In the genomic region with DNA sequence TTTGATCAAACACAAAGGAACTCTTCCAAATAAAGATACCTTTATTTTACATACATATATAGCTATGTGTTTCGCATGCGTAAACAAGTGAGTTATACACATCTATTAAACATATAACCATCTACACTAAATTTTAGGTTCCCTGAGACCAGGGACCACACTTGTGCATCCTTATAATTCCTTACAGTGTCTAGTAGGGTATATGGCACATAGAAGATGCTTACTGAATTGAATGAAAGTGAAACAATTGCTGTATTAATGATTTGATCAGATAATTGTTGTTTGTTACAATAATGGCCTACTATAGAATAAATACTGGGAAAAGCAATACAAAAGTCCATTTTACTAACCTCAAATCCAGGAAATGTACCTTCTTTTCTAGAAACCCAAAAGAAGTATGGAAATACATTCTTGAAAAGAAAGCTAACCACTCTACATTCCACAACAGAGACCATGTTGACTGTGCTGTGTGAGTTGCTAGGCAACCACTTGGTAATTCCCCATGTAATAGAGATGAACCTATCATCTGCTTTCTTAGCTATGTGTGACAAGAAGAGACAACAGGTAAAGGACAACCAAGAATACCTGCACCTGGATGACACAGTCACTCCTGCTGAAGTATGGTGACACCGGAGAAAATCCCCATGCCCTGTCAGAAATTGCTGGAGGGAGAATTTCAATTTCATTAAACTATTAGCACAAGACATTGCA, we compare ENCODE assay signal across 9 cellular contexts. TPM values are rescaled to one million over a fixed set of nuclear protein-coding genes. Genes with fewer than 3 reads are reported as not detected.
DNase-seq lines count a peak whose midpoint lies in the region; ATAC-seq lines count a peak whose summit lies in the region.
"Had no signal": no experiment of that assay in that cellular context is flagged by ENCODE, and none has a peak within 500 bp of the region (broad histone marks: within the 10 kb centered on the region; RNA-seq: fewer than 3 reads in every experiment).

No MANE protein-coding gene starts in this region.

- ATAC-seq in GM19397 (IDR thresholded peaks at IDR 0.05; ENCODE audit: unreplicated experiment) (peak; percentile 56), HG02642 (IDR thresholded peaks at IDR 0.05; ENCODE audit: poor library complexity, unreplicated experiment) (no peak)

- peak; percentile 87 for DNase-seq in DMS53 (lab: John Stamatoyannopoulos, UW)
- DNase-seq in NCI-H510A treated with DMSO at 0.1 percent for 48 hours (lab: John Stamatoyannopoulos, UW), result peak; percentile 67
- DNase-seq in iPS-NIHi7 (ENCODE audit: extremely low spot score), result peak; percentile 45
- no peak for DNase-seq in A172 (ENCODE audit: low spot score)
- no peak for DNase-seq in HuH-7 (ENCODE audit: low spot score)
- no peak for DNase-seq in stimulated activated CD4-positive, alpha-beta T cell treated with anti-CD3 and anti-CD28 coated beads, Interleukin-12 subunit alpha, Interleukin-12 subunit beta, amount 100 ng/mL, for 4 hours

RNA-seq across cellular contexts. Expression of a gene that starts 11.9 kb away (rescaled TPM):
- 9.9 and 13.5 TPM in 2 replicates for total RNA-seq in A172 (2014; rRNA removed; shearing (Covaris generic))

RNA-seq across cellular contexts. Expression of a gene that starts 55.4 kb away (rescaled TPM):
- total RNA-seq in A172 (2014; rRNA removed; shearing (Covaris generic)), result not detected in 2 replicates
- total RNA-seq: ascending aorta had no signal

RNA-seq across cellular contexts. Expression of a gene that starts 57.7 kb away (rescaled TPM):
- 20.8 and 24.7 TPM in 2 replicates for total RNA-seq in A172 (2014; rRNA removed; shearing (Covaris generic))

Comparison
In these comparisons a context has a peak if more than half of its experiments do, and no peak if none do; other contexts are left out.
1. DNase-seq: peak in DMS53 (single experiment), NCI-H510A treated with DMSO at 0.1 percent for 48 hours (single experiment) and iPS-NIHi7 (single experiment); none in A172 (single experiment), HuH-7 (single experiment) and stimulated activated CD4-positive, alpha-beta T cell treated with anti-CD3 and anti-CD28 coated beads, Interleukin-12 subunit alpha, Interleukin-12 subunit beta, amount 100 ng/mL, for 4 hours (single experiment).